Comparison of ENCODE assay signal across 11 cellular contexts in the genomic region with DNA sequence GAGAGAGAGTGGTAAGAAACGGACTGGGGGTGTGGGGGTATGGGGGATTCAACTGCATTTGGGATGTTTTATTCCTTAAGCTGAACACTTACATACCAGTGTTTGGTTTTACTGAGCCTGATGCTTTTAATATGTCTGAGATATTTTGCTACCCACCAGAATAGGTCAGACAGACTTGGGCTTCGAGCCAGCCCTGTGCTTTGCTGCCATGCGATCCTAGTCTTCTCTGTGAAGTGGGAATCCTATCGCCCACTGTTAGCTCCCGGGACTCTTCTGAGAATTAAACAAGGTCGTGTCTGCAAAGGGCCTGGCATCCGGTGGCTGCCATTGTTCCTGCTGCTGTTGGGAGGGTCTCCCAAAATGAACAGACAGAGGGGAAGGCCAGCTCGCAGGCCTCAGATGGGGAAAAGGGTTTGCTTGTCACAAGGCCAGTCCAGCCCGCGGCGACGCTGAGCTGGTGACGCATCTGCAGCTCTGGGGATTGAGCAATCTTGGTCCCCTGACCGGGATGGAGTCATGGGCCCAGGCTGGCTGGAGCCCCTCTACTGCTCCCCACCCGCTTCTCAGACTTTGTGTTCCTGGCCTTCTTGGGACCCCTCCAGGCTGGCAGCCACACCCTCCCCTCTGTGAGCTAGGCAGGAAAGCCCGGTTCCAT. TPM values are rescaled to one million over a fixed set of nuclear protein-coding genes. Genes with fewer than 3 reads are reported as not detected.
DNase-seq lines count a peak whose midpoint lies in the region; ATAC-seq, FAIRE-seq and TF ChIP-seq lines count a peak whose summit lies in the region.
"Had no signal": no experiment of that assay in that cellular context is flagged by ENCODE, and none has a peak within 500 bp of the region (broad histone marks: within the 10 kb centered on the region; RNA-seq: fewer than 3 reads in every experiment).

No MANE protein-coding gene starts in this region.

- H3K4me1 ChIP-seq in body of pancreas, result peaks cover 99% of the 10 kb centered on the region
- H3K4me1 ChIP-seq in kidney (ENCODE audit: control insufficient read depth in 1 of 2, insufficient read depth in 1 of 2, low read depth in 1 of 2, low read length in 2 of 2), result peaks cover 20 to 21% of the 10 kb centered on the region in 2 donors
- peaks cover 0 to 100% (median 100%) of the 10 kb centered on the region in 4 donors for H3K4me1 ChIP-seq in sigmoid colon

- H3K9me3 Mint-ChIP-seq in CD14-positive monocyte, result peaks cover 0 to 3% (median 0%) of the 10 kb centered on the region in 7 donors
- no peaks in the 10 kb centered on the region for H3K9me3 Mint-ChIP-seq in stimulated activated naive CD8-positive, alpha-beta T cell treated with anti-CD3 and anti-CD28 coated beads, Interleukin-15, amount 100 ng/mL, for 72 hours
- H3K9me3 Mint-ChIP-seq: activated CD4-positive, alpha-beta memory T cell treated with anti-CD3 and anti-CD28 coated beads for 36 hours; dendritic cell treated with granulocyte-macrophage colony-stimulating factor and Interleukin-4, amounts not matched to agents 40 ng/mL and 50 ng/mL, for 4 days had no signal

- no peak for TF ChIP-seq POLR2A in body of pancreas (IDR thresholded peaks at IDR 0.05)
- TF ChIP-seq POLR2A in sigmoid colon (IDR thresholded peaks at IDR 0.05), result no peak

- H3K27me3 Mint-ChIP-seq in CD14-positive monocyte (ENCODE audit: low read depth in 3 of 3), result peaks cover 9 to 31% (median 20%) of the 10 kb centered on the region in 3 donors
- no peaks in the 10 kb centered on the region for H3K27me3 Mint-ChIP-seq in stimulated activated naive CD8-positive, alpha-beta T cell treated with anti-CD3 and anti-CD28 coated beads, Interleukin-15, amount 100 ng/mL, for 72 hours
- H3K27me3 Mint-ChIP-seq: activated CD4-positive, alpha-beta memory T cell treated with anti-CD3 and anti-CD28 coated beads for 36 hours had no signal

- H3K9me3 ChIP-seq in body of pancreas, result no peaks in the 10 kb centered on the region
- no peaks in the 10 kb centered on the region for H3K9me3 ChIP-seq in kidney (ENCODE audit: control insufficient read depth in 1 of 2, low read length in 2 of 2)
- H3K9me3 ChIP-seq in sigmoid colon, result no peaks in the 10 kb centered on the region

- peaks cover 20 to 38% of the 10 kb centered on the region in 2 donors for H3K36me3 Mint-ChIP-seq in CD14-positive monocyte

- TF ChIP-seq EP300 in sigmoid colon (IDR thresholded peaks at IDR 0.05), result peak; percentile 68 to 95 (median 92)

- no peak overlapping the region for H3K4me3 ChIP-seq in body of pancreas
- H3K4me3 ChIP-seq in kidney (ENCODE audit: low read length in 2 of 2), result no peak overlapping the region
- H3K4me3 ChIP-seq in sigmoid colon, result no peak overlapping the region

- H3K27ac ChIP-seq in body of pancreas (peak overlapping the region; percentile 82 to 88 (median 82)), kidney (ENCODE audit: low read depth in 2 of 2, low read length in 2 of 2) (peak overlapping the region; percentile 76), sigmoid colon (peak overlapping the region; percentile 83 to 96 (median 91))

- H3K27me3 ChIP-seq in body of pancreas (no peaks in the 10 kb centered on the region), sigmoid colon (no peaks in the 10 kb centered on the region)

- intact Hi-C loops in CD14-positive monocyte (cut with micrococcal nuclease), result no loop called here
- intact Hi-C loops in body of pancreas (cut with DNase I), result no loop called here
- intact Hi-C loops in kidney (cut with DNase I), result no loop called here
- intact Hi-C loops in sigmoid colon (cut with DNase I), result no loop called here

- DNase-seq in CD14-positive monocyte (ENCODE audit: low spot score), result peak; percentile 94
- DNase-seq in body of pancreas, result peak; percentile 72 to 87 (median 81)
- DNase-seq in kidney, result peak; percentile 90
- DNase-seq in sigmoid colon, result peak; percentile 97
- no peak for DNase-seq in pons (ENCODE audit: low spot score)
- no peak for DNase-seq in UCSD-AML1 (lab: John Stamatoyannopoulos, UW; ENCODE audit: unreplicated experiment)
- no peak for DNase-seq in stimulated activated naive CD8-positive, alpha-beta T cell treated with anti-CD3 and anti-CD28 coated beads, Interleukin-15, amount 100 ng/mL, for 72 hours
- DNase-seq: activated CD4-positive, alpha-beta memory T cell treated with anti-CD3 and anti-CD28 coated beads for 36 hours; DMS 273 treated with DMSO at 0.1 percent for 48 hours had no signal

- ATAC-seq in body of pancreas (peak; percentile 38), HG02678 (IDR thresholded peaks at IDR 0.05; ENCODE audit: unreplicated experiment) (no peak)
- no peak for ATAC-seq in stimulated activated naive CD8-positive, alpha-beta T cell treated with anti-CD3 and anti-CD28 coated beads, Interleukin-15, amount 100 ng/mL, for 72 hours

- FAIRE-seq in kidney (lab: Jason Lieb, UNC), result no peak

- no peaks in the 10 kb centered on the region for H3K36me3 ChIP-seq in body of pancreas (replicated peaks in 1 of 2; ENCODE audit: insufficient read depth in 1 of 2, low read depth in 2 of 2)
- no peaks in the 10 kb centered on the region for H3K36me3 ChIP-seq in kidney (ENCODE audit: control insufficient read depth in 1 of 2, insufficient read depth in 2 of 2, low read length in 2 of 2)
- no peaks in the 10 kb centered on the region for H3K36me3 ChIP-seq in sigmoid colon

- H3K27ac Mint-ChIP-seq in CD14-positive monocyte, result peak overlapping the region; percentile 86 to 97 (median 96)
- no peak overlapping the region for H3K27ac Mint-ChIP-seq in stimulated activated naive CD8-positive, alpha-beta T cell treated with anti-CD3 and anti-CD28 coated beads, Interleukin-15, amount 100 ng/mL, for 72 hours
- H3K27ac Mint-ChIP-seq: activated CD4-positive, alpha-beta memory T cell treated with anti-CD3 and anti-CD28 coated beads for 36 hours; dendritic cell treated with granulocyte-macrophage colony-stimulating factor and Interleukin-4, amounts not matched to agents 40 ng/mL and 50 ng/mL, for 4 days had no signal

- peaks cover 34% of the 10 kb centered on the region for H3K4me1 Mint-ChIP-seq in CD14-positive monocyte
- peaks cover 77% of the 10 kb centered on the region for H3K4me1 Mint-ChIP-seq in stimulated activated naive CD8-positive, alpha-beta T cell treated with anti-CD3 and anti-CD28 coated beads, Interleukin-15, amount 100 ng/mL, for 72 hours

- peak overlapping the region in 1 of 2 donors; percentile 35 for H3K9ac ChIP-seq in kidney (ENCODE audit: low read length in 2 of 2)

- TF ChIP-seq CTCF in CD14-positive monocyte (IDR thresholded peaks at IDR 0.05) (no peak), body of pancreas (IDR thresholded peaks at IDR 0.05) (no peak), kidney (IDR thresholded peaks at IDR 0.05; ENCODE audit: borderline replicate concordance, extremely low read depth, insufficient read depth) (no peak), sigmoid colon (IDR thresholded peaks at IDR 0.05) (no peak)

- WGBS in body of pancreas, 2 donors, result 45 to 53% methylated on average over 8 to 15 of the region's 16 CpGs
- WGBS in sigmoid colon, 2 donors, result 83 to 87% methylated on average over 16 of the region's 16 CpGs

- H3K4me3 Mint-ChIP-seq in CD14-positive monocyte, result peak overlapping the region in 1 of 2 donors; percentile 55
- H3K4me3 Mint-ChIP-seq in stimulated activated naive CD8-positive, alpha-beta T cell treated with anti-CD3 and anti-CD28 coated beads, Interleukin-15, amount 100 ng/mL, for 72 hours, result no peak overlapping the region
- H3K4me3 Mint-ChIP-seq: activated CD4-positive, alpha-beta memory T cell treated with anti-CD3 and anti-CD28 coated beads for 36 hours; dendritic cell treated with granulocyte-macrophage colony-stimulating factor and Interleukin-4, amounts not matched to agents 40 ng/mL and 50 ng/mL, for 4 days had no signal

RNA-seq across cellular contexts. Expression of gene ECE1, which starts 26.9 kb away (rescaled TPM):
- polyA plus RNA-seq in CD14-positive monocyte, result 10 to 100 TPM; 10.6 to 23.3 TPM
- 10 to 100 TPM; 79.1 to 83.3 TPM for total RNA-seq in body of pancreas
- 128 TPM for total RNA-seq in kidney
- 30.8 TPM for polyA plus RNA-seq in kidney (ENCODE audit: insufficient read depth, low read depth, low replicate concordance)
- total RNA-seq in sigmoid colon, result 100 to 1,000 TPM in 1 of 4 donors, 10 to 100 TPM in 3; 62.9 to 112 (median 80.8) TPM
- 10 to 100 TPM; 10.2 to 73.8 (median 13.6) TPM for polyA plus RNA-seq in sigmoid colon

Comparison
In these comparisons a context has a peak if more than half of its experiments do, and no peak if none do; other contexts are left out.
1. DNase-seq: peak in CD14-positive monocyte (single experiment), body of pancreas (4 of 4), kidney (single experiment) and sigmoid colon (single experiment); none in pons (single experiment), UCSD-AML1 (single experiment) and stimulated activated naive CD8-positive, alpha-beta T cell treated with anti-CD3 and anti-CD28 coated beads, Interleukin-15, amount 100 ng/mL, for 72 hours (0 of 2).
2. H3K27ac Mint-ChIP-seq: peak in CD14-positive monocyte (7 of 7); none in stimulated activated naive CD8-positive, alpha-beta T cell treated with anti-CD3 and anti-CD28 coated beads, Interleukin-15, amount 100 ng/mL, for 72 hours (0 of 2).
3. Peak in every context shown above with its lines, with median percentiles within 50 percentile points of each other: H3K27ac ChIP-seq.